8 cellular contexts compared by ENCODE assay signal in genomic region chr2:24083567-24084385, GRCh38. TPM values are rescaled to one million over a fixed set of nuclear protein-coding genes. Genes with fewer than 3 reads are reported as not detected.
DNase-seq lines count a peak whose midpoint lies in the region; ATAC-seq, FAIRE-seq and TF ChIP-seq lines count a peak whose summit lies in the region.

No MANE protein-coding gene starts in this region.

- peak; percentile 75 for ATAC-seq in HG02610 (IDR thresholded peaks at IDR 0.05; ENCODE audit: unreplicated experiment)
- ATAC-seq in memory B cell (ENCODE audit: low read depth): peak; percentile 88

- H3K9me3 ChIP-seq in thyroid gland: no peaks in the 10 kb centered on the region

- peak overlapping the region; percentile 91 for H3K27ac Mint-ChIP-seq in memory B cell

- TF ChIP-seq POLR2A in GM12891 (IDR thresholded peaks at IDR 0.05; ENCODE audit: low read depth, low read length) (peak; percentile 61), thyroid gland (IDR thresholded peaks at IDR 0.05) (peak in 1 of 2 donors; percentile 42)

- TF ChIP-seq CTCF in thyroid gland (IDR thresholded peaks at IDR 0.05): no peak

- peak overlapping the region; percentile 96 for H3K4me3 Mint-ChIP-seq in memory B cell

- intact Hi-C loops in thyroid gland (cut with DNase I): loop anchor here (10.0 kb wide), 1 partner anchor 259 kb away; no protein-coding TSS in a partner anchor

- H3K4me3 ChIP-seq in thyroid gland (replicated peaks in 1 of 3): peak overlapping the region; percentile 3 to 53 (median 5)

- H3K27ac ChIP-seq in thyroid gland: peak overlapping the region; percentile 91 to 96 (median 94)

- peak; percentile 92 for FAIRE-seq in GM12891 (lab: Jason Lieb, UNC)

- H3K9me3 Mint-ChIP-seq in memory B cell: no peaks in the 10 kb centered on the region

- H3K4me1 Mint-ChIP-seq in memory B cell: peaks cover 12% of the 10 kb centered on the region

- H3K36me3 ChIP-seq in thyroid gland: no peaks in the 10 kb centered on the region

- H3K4me1 ChIP-seq in thyroid gland: peaks cover 11 to 24% of the 10 kb centered on the region in 2 donors

- H3K27me3 ChIP-seq in thyroid gland: no peaks in the 10 kb centered on the region

- WGBS in thyroid gland, 2 donors: 26 to 28% methylated on average over 10 to 12 of the region's 30 CpGs

- H3K36me3 Mint-ChIP-seq in memory B cell: peaks cover 5% of the 10 kb centered on the region

- H3K27me3 Mint-ChIP-seq in memory B cell: no peaks in the 10 kb centered on the region

- DNase-seq in AG08395 (ENCODE audit: low spot score): peak; percentile 72
- peak; percentile 80 for DNase-seq in GM12891 (ENCODE audit: insufficient read length, low spot score)
- DNase-seq in NAMALWA (ENCODE audit: low spot score): peak; percentile 94
- peak; percentile 57 for DNase-seq in SKM-1 treated with dmso at 0.1 percent for 144 hours (lab: John Stamatoyannopoulos, UW; ENCODE audit: unreplicated experiment)
- DNase-seq in ecto neural progenitor cell (ENCODE audit: low spot score): peak; percentile 97
- peak in 1 of 2 donors; percentile 77 for DNase-seq in memory B cell (ENCODE audit: low spot score in 2 of 2)
- peak in 1 of 2 donors; percentile 92 for DNase-seq in thyroid gland

TF ChIP-seq in GM12891, 5 proteins besides CTCF, POLR2A, EP300 and RAD21:
- TF ChIP-seq SPI1 (IDR thresholded peaks at IDR 0.05; ENCODE audit: low read depth, low read length): peak; percentile 41; the same call in 1 of the 2 replicates
- peak; percentile 39; the same call in 1 of the 2 replicates for TF ChIP-seq TAF1 (IDR thresholded peaks at IDR 0.05; ENCODE audit: low read depth, low read length)
- TF ChIP-seq POLR2AphosphoS5 (IDR thresholded peaks at IDR 0.05; ENCODE audit: low read depth, low read length): peak; percentile 59; the same call in 1 of the 2 replicates
- no peak for TF ChIP-seq PAX5 (IDR thresholded peaks at IDR 0.05; ENCODE audit: insufficient read depth, low read length, severe bottlenecking)
- TF ChIP-seq POU2F2 (IDR thresholded peaks at IDR 0.05; ENCODE audit: low read depth, low read length): peak; percentile 76

RNA-seq across cellular contexts. Expression of gene TP53I3, which starts 0.9 kb away (rescaled TPM):
- polyA plus RNA-seq in GM12891 (2012; ENCODE audit: low read depth, missing spikeins): 12.2 TPM
- total RNA-seq in thyroid gland: 10 to 100 TPM; 14.5 to 38.4 (median 31.0) TPM

RNA-seq across cellular contexts. Expression of gene SF3B6, which starts 7.7 kb away (rescaled TPM):
- 218 TPM for polyA plus RNA-seq in GM12891 (2012; ENCODE audit: low read depth, missing spikeins)
- total RNA-seq in thyroid gland: 100 to 1,000 TPM in 2 of 4 donors, 10 to 100 TPM in 2; 86.1 to 157 (median 110) TPM

RNA-seq across cellular contexts. Expression of gene FKBP1B, which starts 34.2 kb away (rescaled TPM):
- polyA plus RNA-seq in GM12891 (2012; ENCODE audit: low read depth, missing spikeins): 0.40 TPM
- 10 to 100 TPM in 1 of 4 donors, 1 to 10 TPM in 3; 5.8 to 15.5 (median 6.4) TPM for total RNA-seq in thyroid gland

RNA-seq across cellular contexts. Expression of gene WDCP, which starts 36.6 kb away (rescaled TPM):
- polyA plus RNA-seq in GM12891 (2012; ENCODE audit: low read depth, missing spikeins): 3.9 TPM
- total RNA-seq in thyroid gland: 1 to 10 TPM; 3.0 to 6.0 (median 4.6) TPM

RNA-seq across cellular contexts. Expression of gene PFN4, which starts 39.4 kb away (rescaled TPM):
- 0.87 TPM for polyA plus RNA-seq in GM12891 (2012; ENCODE audit: low read depth, missing spikeins)
- 1 to 10 TPM in 3 of 4 donors, not detected in 1; 1.0 to 3.5 (median 2.0) TPM for total RNA-seq in thyroid gland
